Comparison of ENCODE assay signal across 8 cellular contexts in the genomic region with DNA sequence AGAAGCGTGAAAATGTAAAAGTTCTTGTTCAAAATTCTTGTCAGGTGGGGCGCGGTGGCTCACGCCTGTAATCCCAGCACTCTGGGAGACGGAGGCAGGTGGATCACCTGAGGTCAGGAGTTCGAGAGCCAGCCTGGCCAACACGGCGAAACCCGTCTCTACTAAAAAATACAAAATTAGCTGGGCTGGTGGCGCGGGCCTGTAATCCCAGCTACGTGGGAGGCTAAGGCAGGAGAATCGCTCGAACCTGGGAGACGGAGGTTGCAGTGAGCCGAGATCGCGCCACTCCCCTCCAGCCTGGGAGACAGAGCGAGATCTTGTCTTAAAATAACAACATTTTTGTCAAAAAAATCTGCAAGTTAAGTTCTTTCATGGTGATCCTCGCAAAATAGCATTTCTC. TPM values are rescaled to one million over a fixed set of nuclear protein-coding genes. Genes with fewer than 3 reads are reported as not detected.
A peak's percentile ranks its signal among the peaks of the same experiment; 100 is the strongest.
DNase-seq lines count a peak whose midpoint lies in the region; ATAC-seq, FAIRE-seq and TF ChIP-seq lines count a peak whose summit lies in the region.
"Not testable (repeated sequence)": the region's sequence is repeated elsewhere in the genome, so short reads cannot be mapped to it uniquely, and the experiment has no call there.

No MANE protein-coding gene starts in this region.

- FAIRE-seq in GM12878 (lab: Jason Lieb, UNC); kidney (lab: Jason Lieb, UNC): not testable (repeated sequence)

- not testable (repeated sequence) for TF ChIP-seq POLR2A in GM12878 (IDR thresholded peaks at IDR 0.05; ENCODE audit: low read depth, low read length); esophagus muscularis mucosa (IDR thresholded peaks at IDR 0.05; ENCODE audit: low read depth); spleen (IDR thresholded peaks at IDR 0.05)

- not testable (repeated sequence) for ATAC-seq in WTC11, GM12878

- intact Hi-C loops in A673 (cut with micrococcal nuclease; ENCODE audit: unreplicated experiment), result loop anchor here (5.0 to 10.0 kb wide), 2 partner anchors 75 to 117 kb away; no protein-coding TSS in a partner anchor
- intact Hi-C loops in GM12878 (cut with micrococcal nuclease; ENCODE audit: unreplicated experiment); esophagus muscularis mucosa (cut with DNase I); kidney (cut with DNase I); spleen (cut with DNase I; ENCODE audit: low total_unique reads): not testable (repeated sequence)

- H3K4me1 Mint-ChIP-seq in HFFc6 (ENCODE audit: low read depth) (peaks cover 68% of the 10 kb centered on the region), WTC11 (peaks cover 58% of the 10 kb centered on the region)

- peak overlapping the region; percentile 90 for H3K4me3 Mint-ChIP-seq in HFFc6
- H3K4me3 Mint-ChIP-seq in WTC11, result peak overlapping the region; percentile 77

- not testable (repeated sequence) for H3K9me2 ChIP-seq in neural cell (ENCODE audit: insufficient read depth, low read length)

- not testable (repeated sequence) for H3K27ac ChIP-seq in A673 (ENCODE audit: low read depth, low read length, poor library complexity, severe bottlenecking); GM12878 (ENCODE audit: control insufficient read depth, insufficient read depth); neural cell (ENCODE audit: low read length)
- H3K27ac ChIP-seq in esophagus muscularis mucosa (replicated peaks in 1 of 4) (peak overlapping the region; percentile 100), kidney (ENCODE audit: low read depth in 2 of 2, low read length in 2 of 2) (peak overlapping the region; percentile 95 to 99), spleen (peak overlapping the region; percentile 94 to 99 (median 98))

- CTCF ChIA-PET in A673 (lab: Charles Lee); GM12878 (lab: Yijun Ruan, JAX): not testable (repeated sequence)
- CTCF ChIA-PET in WTC11 (lab: Charles Lee), result interaction anchor here (0.7 to 1.6 kb wide), 3 partner anchors 116 to 418 kb away, joined by 3 to 4 read pairs (median 3); no protein-coding TSS in a partner anchor

- TF ChIP-seq RAD21 in GM12878 (IDR thresholded peaks at IDR 0.05; ENCODE audit: insufficient read depth, low read depth, low read length); neural cell (conservative IDR thresholded peaks at IDR 0.05): not testable (repeated sequence)

- not testable (repeated sequence) for H3K79me2 ChIP-seq in GM12878 (ENCODE audit: control insufficient read depth, insufficient read depth, low read length)
- peaks cover 50% of the 10 kb centered on the region for H3K79me2 ChIP-seq in neural cell (replicated peaks; ENCODE audit: insufficient read depth, low read length)

- not testable (repeated sequence) for H3K27me3 ChIP-seq in A673 (replicated peaks; ENCODE audit: insufficient read depth, low read depth, low read length, poor library complexity); GM12878 (replicated peaks in 1 of 2; ENCODE audit: control insufficient read depth in 2 of 2, insufficient read depth in 2 of 2, low read length in 1 of 2); esophagus muscularis mucosa; neural cell (ENCODE audit: insufficient read depth, low read depth, low read length)
- peaks cover 0 to 32% (median 13%) of the 10 kb centered on the region in 7 donors for H3K27me3 ChIP-seq in spleen (replicated peaks in 1 of 7)

- peaks cover 30% of the 10 kb centered on the region for H3K36me3 Mint-ChIP-seq in HFFc6 (ENCODE audit: low read depth)
- not testable (repeated sequence) for H3K36me3 Mint-ChIP-seq in WTC11

- RAD21 ChIA-PET in GM12878 (lab: Charles Lee; ENCODE audit: unreplicated experiment), result not testable (repeated sequence)

- POLR2A ChIA-PET in A673 (lab: Charles Lee; ENCODE audit: low non-redundant PET), result interaction anchor here (1.0 kb wide), 1 partner anchor 25 kb away, joined by 3 read pairs; no protein-coding TSS in a partner anchor
- POLR2A ChIA-PET in WTC11 (lab: Charles Lee), result interaction anchor here (0.7 to 4.0 kb wide), 5 partner anchors 8 to 116 kb away, joined by 3 to 22 read pairs (median 6); a partner anchor contains a TSS
- POLR2A ChIA-PET in GM12878 (lab: Charles Lee), result interaction anchor here (0.6 kb wide), 2 partner anchors 97 to 114 kb away, joined by 3 to 5 read pairs; no protein-coding TSS in a partner anchor

- H3K27me3 Mint-ChIP-seq in HFFc6 (ENCODE audit: insufficient read depth); WTC11 (ENCODE audit: low read depth): not testable (repeated sequence)

- H3K27ac Mint-ChIP-seq in HFFc6 (peak overlapping the region; percentile 84), WTC11 (peak overlapping the region; percentile 60; the same call in 1 of the 2 replicates)

- not testable (repeated sequence) for H4K20me1 ChIP-seq in GM12878 (ENCODE audit: control insufficient read depth, insufficient read depth); neural cell (ENCODE audit: insufficient read depth)

- not testable (repeated sequence) for H3K9me3 Mint-ChIP-seq in HFFc6, WTC11

- H3K4me1 ChIP-seq in A673 (ENCODE audit: insufficient read depth, low read length, poor library complexity, severe bottlenecking) (peaks cover 22% of the 10 kb centered on the region), esophagus muscularis mucosa (peaks cover 59 to 65% (median 64%) of the 10 kb centered on the region in 4 donors), kidney (ENCODE audit: control insufficient read depth in 1 of 2, insufficient read depth in 1 of 2, low read depth in 1 of 2, low read length in 2 of 2) (peaks cover 6 to 12% of the 10 kb centered on the region in 2 donors), spleen (peaks cover 9 to 78% (median 46%) of the 10 kb centered on the region in 6 donors)
- H3K4me1 ChIP-seq in GM12878 (ENCODE audit: control insufficient read depth, insufficient read depth, low read length), result not testable (repeated sequence)

- in situ Hi-C loops in GM12878 (cut with MboI), result not testable (repeated sequence)

- not testable (repeated sequence) for TF ChIP-seq CTCF in A673 (conservative IDR thresholded peaks at IDR 0.05; ENCODE audit: low read depth, low read length); HFFc6 (IDR thresholded peaks at IDR 0.05); WTC11 (IDR thresholded peaks at IDR 0.05); GM12878 (IDR thresholded peaks at IDR 0.05 in 2 of 3, conservative IDR thresholded peaks at IDR 0.05 in 1 of 3; ENCODE audit: control insufficient read depth in 2 of 3, extremely low read depth in 1 of 3, insufficient read depth in 1 of 3, low read depth in 3 of 3, low read length in 3 of 3); esophagus muscularis mucosa (IDR thresholded peaks at IDR 0.05); kidney (IDR thresholded peaks at IDR 0.05; ENCODE audit: borderline replicate concordance, extremely low read depth, insufficient read depth); neural cell (IDR thresholded peaks at IDR 0.05; ENCODE audit: poor library complexity, severe bottlenecking); spleen (IDR thresholded peaks at IDR 0.05 in 8 of 11, conservative IDR thresholded peaks at IDR 0.05 in 3 of 11)

- not testable (repeated sequence) for H3K9me3 ChIP-seq in A673 (ENCODE audit: low read depth, low read length, poor library complexity, severe bottlenecking); GM12878 (replicated peaks; ENCODE audit: control insufficient read depth, insufficient read depth, low read length); esophagus muscularis mucosa; kidney (ENCODE audit: control insufficient read depth in 1 of 2, low read length in 2 of 2); neural cell (ENCODE audit: low read length); spleen

- H3F3A ChIP-seq in neural cell (ENCODE audit: insufficient read depth, low read length, poor library complexity, severe bottlenecking), result not testable (repeated sequence)

- H3K9ac ChIP-seq in GM12878 (ENCODE audit: control insufficient read depth, insufficient read depth, low read length); neural cell (ENCODE audit: low read length): not testable (repeated sequence)
- peak overlapping the region in 1 of 2 donors; percentile 88 for H3K9ac ChIP-seq in kidney (ENCODE audit: low read length in 2 of 2)

- not testable (repeated sequence) for TF ChIP-seq EP300 in GM12878 (IDR thresholded peaks at IDR 0.05; ENCODE audit: borderline replicate concordance in 1 of 2, control insufficient read depth in 1 of 2, low read depth in 2 of 2, low read length in 2 of 2); esophagus muscularis mucosa (IDR thresholded peaks at IDR 0.05); neural cell (conservative IDR thresholded peaks at IDR 0.05; ENCODE audit: poor library complexity, severe bottlenecking)

- H2AFZ ChIP-seq in GM12878 (ENCODE audit: control insufficient read depth, low read depth, low read length); neural cell (ENCODE audit: low read depth, low read length): not testable (repeated sequence)

- WGBS in GM12878 (ENCODE audit: insufficient coverage, insufficient replicate concordance, low lambda C conversion rate, missing lambda C conversion rate), result 94% methylated on average over 19 of the region's 20 CpGs
- 91% methylated on average over 20 of the region's 20 CpGs for WGBS in esophagus muscularis mucosa
- WGBS in spleen, 5 donors, result 93 to 97% (median 95%) methylated on average over 20 of the region's 20 CpGs

- BruUV-seq in A673 (replicated peaks; lab: Mats Ljungman, UMichigan); GM12878 (replicated peaks; lab: Mats Ljungman, UMichigan): not testable (repeated sequence)

- SMC1A ChIA-PET in GM12878 (lab: Charles Lee; ENCODE audit: uncharacterized antibody, unreplicated experiment), result not testable (repeated sequence)

- DNase-seq in A673 (ENCODE audit: low spot score); HFFc6; WTC11 (ENCODE audit: low spot score); GM12878 (ENCODE audit: low read depth, low spot score); esophagus muscularis mucosa (ENCODE audit: extremely low spot score); spleen: not testable (repeated sequence)
- DNase-seq in kidney, result peak; percentile 49

- 0 out of 2 replicates have a peak overlapping the region, but pooled peaks have one; percentile 77 for H3K4me2 ChIP-seq in GM12878 (ENCODE audit: control insufficient read depth, insufficient read depth)
- H3K4me2 ChIP-seq in neural cell (ENCODE audit: low read length), result not testable (repeated sequence)

- H3K36me3 ChIP-seq in A673 (ENCODE audit: insufficient read depth, low read length, poor library complexity, severe bottlenecking); GM12878 (ENCODE audit: control insufficient read depth in 2 of 2, insufficient read depth in 2 of 2, low read length in 1 of 2); esophagus muscularis mucosa; kidney (ENCODE audit: control insufficient read depth in 1 of 2, insufficient read depth in 2 of 2, low read length in 2 of 2); neural cell (ENCODE audit: insufficient read depth, low read length); spleen: not testable (repeated sequence)

- H3K4me3 ChIP-seq in A673 (ENCODE audit: low read depth, low read length, poor library complexity, severe bottlenecking), result peak overlapping the region; percentile 99
- H3K4me3 ChIP-seq in GM12878, result not testable (repeated sequence)
- H3K4me3 ChIP-seq in esophagus muscularis mucosa, result peak overlapping the region; percentile 97 to 100 (median 98)
- peak overlapping the region; percentile 66 to 71 for H3K4me3 ChIP-seq in kidney (ENCODE audit: low read length in 2 of 2)
- peak overlapping the region; percentile 79 for H3K4me3 ChIP-seq in neural cell (ENCODE audit: low read length)
- peak overlapping the region in 7 of 8 donors; percentile 83 to 95 (median 90) for H3K4me3 ChIP-seq in spleen

RNA-seq across cellular contexts. Expression of a gene that starts 1.7 kb away (rescaled TPM):
- total RNA-seq in A673 (2021), result 13.1 and 14.2 TPM in 2 replicates
- total RNA-seq in HFFc6 (2021; fragmentation: NEBNext Ultra II Directional; extraction: Animal tissue kit (Norgen Biotek cat#: 25700)), result 10 to 100 TPM; 43.5 to 54.8 (median 44.9) TPM
- total RNA-seq in WTC11 (2021), result 27.5 to 31.2 TPM (median 28.9 TPM) in 3 replicates
- total RNA-seq in GM12878 (2013; cell fraction: nucleolus; rRNA removed), result 6.5 and 8.9 TPM in 2 replicates
- total RNA-seq in GM12878 (2014; rRNA removed), result 3.2 and 3.7 TPM in 2 replicates
- total RNA-seq in GM12878 (2014; rRNA removed; fragmentation: Illumina TruSeq; extraction: Trizol), result 2.8 and 2.9 TPM in 2 replicates
- total RNA-seq in GM12878 (2021), result 7.8 and 9.8 TPM in 2 replicates
- polyA plus RNA-seq in GM12878 (2011; ENCODE audit: low read depth), result 1.1 TPM
- polyA plus RNA-seq in GM12878 (2011; rRNA removed), result 1.0 TPM in 2 replicates
- 1.0 and 1.5 TPM in 2 replicates for polyA plus RNA-seq in GM12878 (2011; cell fraction: cytosol; rRNA removed)
- 0.88 and 2.0 TPM in 2 replicates for polyA plus RNA-seq in GM12878 (2011; cell fraction: nucleus; rRNA removed)
- polyA plus RNA-seq in GM12878 (2012), result 1.9 and 2.4 TPM in 2 replicates
- polyA plus RNA-seq in GM12878 (2014; fragmentation: Illumina TruSeq; extraction: Trizol), result 3.3 TPM in 2 replicates
- polyA plus RNA-seq in GM12878 (2014; fragmentation: Nextera tagmentation; extraction: Ambion mirVana), result 1 to 10 TPM in 1 of 2 experiments, under 1 TPM in 1; 0.90 to 1.1 TPM
- 3.2 and 6.0 TPM in 2 replicates for polyA plus RNA-seq in GM12878 (2014; rRNA removed)
- 1 to 10 TPM in 1 of 2 experiments, under 1 TPM in 1; 0.91 to 1.2 TPM for polyA plus RNA-seq in GM12878 (2016; fragmentation: Nextera tagmentation; extraction: Ambion mirVana)
- 1.5 and 1.6 TPM in 2 replicates for polyA minus RNA-seq in GM12878 (2011; rRNA and poly(A)+ RNA removed)
- polyA minus RNA-seq in GM12878 (2011; cell fraction: cytosol; rRNA and poly(A)+ RNA removed), result 1.1 and 1.2 TPM in 2 replicates
- 0.85 and 0.96 TPM in 2 replicates for polyA minus RNA-seq in GM12878 (2011; cell fraction: nucleus; rRNA and poly(A)+ RNA removed)
- 10 to 100 TPM; 49.8 to 93.8 (median 77.0) TPM for total RNA-seq in esophagus muscularis mucosa
- 26.3 TPM for total RNA-seq in kidney
- 5.5 TPM for polyA plus RNA-seq in kidney (ENCODE audit: insufficient read depth, low read depth, low replicate concordance)
- polyA plus RNA-seq in neural cell, result 2.6 and 3.7 TPM in 2 replicates
- 8.0 and 15.0 TPM in 2 replicates for polyA minus RNA-seq in neural cell
- 10 to 100 TPM; 20.9 to 34.6 (median 29.3) TPM for total RNA-seq in spleen
- 1 to 10 TPM; 2.5 to 5.8 (median 2.7) TPM for polyA plus RNA-seq in spleen
